Comparison of ENCODE assay signal across 1 cellular context in genomic region chr20:31473331-31474096, GRCh38.
TF ChIP-seq lines count a peak whose summit lies in the region.

No MANE protein-coding gene starts in this region.

TF ChIP-seq in K562, 482 proteins besides CTCF, POLR2A, EP300 and RAD21:
- no peak for TF ChIP-seq CEBPG (CRISPR knock-in tag; IDR thresholded peaks at IDR 0.05)
- TF ChIP-seq CEBPG (tag; conservative IDR thresholded peaks at IDR 0.05 in 1 of 2, IDR thresholded peaks at IDR 0.05 in 1 of 2): 0 out of 4 replicates have a peak, but pooled peaks of 1 of the 2 experiments have one; percentile 24
- TF ChIP-seq HMBOX1 (IDR thresholded peaks at IDR 0.05): peak; percentile 85
- peak; percentile 19; the same call in 1 of the 2 replicates for TF ChIP-seq ATF3 (IDR thresholded peaks at IDR 0.05)
- no peak for TF ChIP-seq ATF3 (CRISPR knock-in tag; conservative IDR thresholded peaks at IDR 0.05)
- TF ChIP-seq, protein P1, sequence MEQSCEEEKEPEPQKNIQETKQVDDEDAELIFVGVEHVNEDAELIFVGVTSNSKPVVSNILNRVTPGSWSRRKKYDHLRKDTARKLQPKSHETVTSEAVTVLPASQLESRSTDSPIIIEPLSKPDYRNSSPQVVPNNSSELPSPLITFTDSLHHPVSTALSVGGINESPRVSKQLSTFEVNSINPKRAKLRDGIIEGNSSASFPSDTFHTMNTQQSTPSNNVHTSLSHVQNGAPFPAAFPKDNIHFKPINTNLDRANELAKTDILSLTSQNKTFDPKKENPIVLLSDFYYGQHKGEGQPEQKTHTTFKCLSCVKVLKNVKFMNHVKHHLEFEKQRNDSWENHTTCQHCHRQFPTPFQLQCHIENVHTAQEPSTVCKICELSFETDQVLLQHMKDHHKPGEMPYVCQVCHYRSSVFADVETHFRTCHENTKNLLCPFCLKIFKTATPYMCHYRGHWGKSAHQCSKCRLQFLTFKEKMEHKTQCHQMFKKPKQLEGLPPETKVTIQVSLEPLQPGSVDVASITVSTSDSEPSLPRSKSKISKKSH (CRISPR knock-in tag; IDR thresholded peaks at IDR 0.05): no peak
- TF ChIP-seq CCNT2 (IDR thresholded peaks at IDR 0.05; ENCODE audit: borderline replicate concordance, extremely low read depth, insufficient read length, low read depth, low read length): no peak
